ENCODE assay signal across 1 cellular context in the genomic region with DNA sequence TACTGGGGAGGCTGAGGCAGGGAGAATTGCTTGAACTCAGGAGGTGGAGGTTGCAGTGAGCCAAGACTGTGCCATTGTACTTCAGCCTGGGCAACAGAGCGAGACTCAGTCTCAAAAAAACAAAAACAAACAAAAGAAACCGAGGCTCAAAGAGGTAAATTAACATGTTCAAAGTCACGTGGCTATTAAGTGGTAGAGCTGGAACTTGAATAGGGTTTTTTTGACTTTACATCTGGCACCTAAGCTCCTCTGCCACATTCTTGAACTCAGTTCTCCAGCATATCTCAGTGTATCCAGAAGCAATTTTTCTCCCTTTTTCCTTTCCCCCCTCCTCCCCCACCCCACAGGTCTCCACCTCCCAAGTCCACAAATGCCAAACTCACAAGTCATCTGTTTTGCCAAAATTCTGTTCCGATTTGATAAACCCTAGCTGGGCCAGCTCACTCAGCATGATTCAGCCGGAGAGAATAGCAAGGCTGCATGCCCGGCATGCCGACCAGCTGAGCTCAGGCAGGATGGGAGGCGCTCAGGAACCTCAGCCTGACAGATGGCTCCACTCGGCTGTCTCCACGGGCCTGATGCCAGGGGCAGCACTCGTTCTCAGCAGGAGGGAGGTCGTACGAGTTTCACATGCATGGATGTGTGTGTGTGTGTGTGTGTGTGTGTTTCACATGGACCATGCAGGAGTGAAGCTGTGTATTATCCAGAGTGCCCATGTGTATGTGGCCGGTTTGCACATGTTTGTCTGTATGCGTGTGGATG.
TF ChIP-seq lines count a peak whose summit lies in the region.

No MANE protein-coding gene starts in this region.

TF ChIP-seq in HCT116, 20 proteins besides CTCF, POLR2A, EP300 and RAD21 (continued from another document):
- TF ChIP-seq TCF7L2 (IDR thresholded peaks at IDR 0.05; ENCODE audit: borderline replicate concordance, extremely low read depth, insufficient read depth, insufficient read length) (no peak), SRF (IDR thresholded peaks at IDR 0.05; ENCODE audit: low read depth) (no peak), EGR1 (IDR thresholded peaks at IDR 0.05; ENCODE audit: low read depth) (no peak), SIN3A (IDR thresholded peaks at IDR 0.05; ENCODE audit: low read depth) (peak; percentile 86), FOSL1 (IDR thresholded peaks at IDR 0.05; ENCODE audit: low read depth) (peak; percentile 70)
